Comparison of ENCODE assay signal across 24 cellular contexts in genomic region chrY:19055232-19056137, GRCh38.
"Had no signal": no experiment of that assay in that cellular context is flagged by ENCODE, and none has a peak within 500 bp of the region (broad histone marks: within the 10 kb centered on the region; RNA-seq: fewer than 3 reads in every experiment).

No MANE protein-coding gene starts in this region.

- H3K4me3 ChIP-seq: breast epithelium, heart left ventricle, lower lobe of right lung, right lobe of liver, skin epidermis, thoracic aorta, uterus had no signal

- DNase-seq: activated CD4-positive, alpha-beta T cell treated with anti-CD3 and anti-CD28 coated beads, Interleukin-2, amount 10 ng/mL, durations not matched to agents 7 days and 5 days; activated CD8-positive, alpha-beta T cell treated with anti-CD3 and anti-CD28 coated beads for 36 hours; activated naive CD8-positive, alpha-beta T cell treated with anti-CD3 and anti-CD28 coated beads, Interleukin-2, amount 50 U/mL, for 24 hours; activated T-cell treated with anti-CD3 and anti-CD28 coated beads, Interleukin-2, amount 50 U/mL, for 48 hours; amygdala; dermis blood vessel endothelial cell; effector CD4-positive, alpha-beta T cell; lower lobe of right lung; mesenchymal stem cell; right lobe of liver; stimulated activated CD4-positive, alpha-beta T cell treated with anti-CD3 and anti-CD28 coated beads, Interleukin-12 subunit alpha, Interleukin-12 subunit beta, amount 100 ng/mL, for 4 hours; stimulated activated CD4-positive, alpha-beta T cell treated with anti-CD3 and anti-CD28 coated beads, Interleukin-4, amount 100 ng/mL, for 1 hour; stimulated activated naive CD8-positive, alpha-beta T cell treated with anti-CD3 and anti-CD28 coated beads, Interleukin-15, Interleukin-2, amounts not matched to agents 100 U/mL and 50 U/mL, for 24 hours; T-helper 9 cell; uterus; WERI-Rb-1 had no signal

- H3K36me3 ChIP-seq: breast epithelium, heart left ventricle, lower lobe of right lung, right lobe of liver, thoracic aorta, uterus, WERI-Rb-1 had no signal

- H3K27me3 ChIP-seq: breast epithelium, heart left ventricle, right lobe of liver, uterus had no signal

- ATAC-seq: activated CD4-positive, CD25-positive, alpha-beta regulatory T cell treated with anti-CD3 and anti-CD28 coated beads, Interleukin-2, amount 50 U/mL, for 24 hours; activated CD8-positive, alpha-beta T cell treated with anti-CD3 and anti-CD28 coated beads for 36 hours; activated naive CD8-positive, alpha-beta T cell treated with anti-CD3 and anti-CD28 coated beads, Interleukin-2, amount 50 U/mL, for 24 hours; lower lobe of right lung; natural killer cell treated with Interleukin-12 subunit alpha and Interleukin-12 subunit beta and Interleukin-15 and Interleukin-18, amount 100 ng/mL, for 72 hours; right lobe of liver; stimulated activated naive CD8-positive, alpha-beta T cell treated with anti-CD3 and anti-CD28 coated beads, Interleukin-15, Interleukin-2, amounts not matched to agents 100 U/mL and 50 U/mL, for 24 hours had no signal

- H3K9me3 ChIP-seq: breast epithelium, heart left ventricle, lower lobe of right lung, right lobe of liver, thoracic aorta, uterus had no signal

- H3K27ac ChIP-seq: breast epithelium, lower lobe of right lung, right lobe of liver, skin epidermis, uterus, WERI-Rb-1 had no signal

- H3K4me1 ChIP-seq: breast epithelium, lower lobe of right lung, right lobe of liver, uterus had no signal

- FAIRE-seq: colon, TTC549 had no signal
